5 cellular contexts compared by ENCODE assay signal in the genomic region with DNA sequence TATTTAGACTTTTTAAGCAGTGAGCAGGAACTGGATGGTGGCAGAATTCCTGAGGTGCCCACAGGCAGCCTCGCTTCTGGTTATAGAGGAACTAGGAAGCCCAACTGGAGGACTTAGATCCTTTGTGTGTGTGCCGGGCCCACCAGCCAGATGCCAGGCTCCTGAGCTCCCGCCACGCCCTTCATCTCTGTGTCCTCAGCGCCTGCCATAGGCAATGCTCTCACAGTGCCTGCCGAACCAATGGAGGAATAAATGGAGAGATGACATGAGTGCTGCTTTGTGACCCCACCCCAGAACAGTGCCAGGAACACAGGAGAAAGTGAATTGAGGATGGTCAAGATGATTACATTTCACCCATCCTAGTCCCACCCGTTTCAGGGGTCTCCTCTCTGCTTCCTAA.
"Had no signal": no experiment of that assay in that cellular context is flagged by ENCODE, and none has a peak within 500 bp of the region (broad histone marks: within the 10 kb centered on the region; RNA-seq: fewer than 3 reads in every experiment).

No MANE protein-coding gene starts in this region.

- H3K27ac ChIP-seq: HL-60 had no signal

- ATAC-seq: GM23338 had no signal

- DNase-seq: H9, HCEC 1CT, KBM-7 had no signal

- H3K4me3 ChIP-seq: GM23338 had no signal
